ENCODE assay signal across 1 cellular context in the genomic region with DNA sequence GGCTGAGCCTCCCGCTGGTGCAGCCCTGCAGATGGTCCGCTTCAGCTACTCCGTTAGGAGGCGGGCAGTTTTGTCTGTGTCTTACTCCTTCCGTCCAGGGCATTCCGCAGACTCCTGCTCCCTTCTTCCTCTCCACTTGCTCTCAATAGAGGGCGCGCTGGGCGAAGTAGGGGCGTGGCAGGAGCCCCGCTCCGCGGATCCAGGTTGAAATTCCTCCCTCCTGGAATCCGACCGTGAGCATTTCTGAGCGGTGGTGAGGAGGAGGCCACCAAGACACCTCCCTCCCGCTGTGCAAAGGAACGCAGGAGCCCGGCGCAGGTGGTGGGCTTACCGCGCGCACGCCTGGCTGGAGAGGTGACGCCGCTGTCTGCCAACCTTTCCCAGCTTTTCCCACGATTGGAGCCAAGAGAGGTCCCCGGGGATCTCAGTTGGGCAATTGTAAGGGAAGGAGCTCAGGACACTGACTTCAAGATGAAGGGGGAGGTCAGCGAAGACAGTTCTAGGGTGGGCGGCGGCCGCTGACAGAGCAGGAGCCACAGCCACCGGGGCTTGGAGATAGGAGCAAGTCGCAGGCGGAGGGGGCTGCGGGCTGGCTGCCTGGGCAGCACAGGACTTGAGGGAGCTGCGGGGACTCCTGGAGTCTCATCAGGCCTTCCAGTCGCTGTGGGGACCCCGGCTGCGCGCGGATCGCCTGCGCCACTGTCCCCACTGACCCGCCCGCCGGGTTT.
TF ChIP-seq lines count a peak whose summit lies in the region.

No MANE protein-coding gene starts in this region.

TF ChIP-seq in GM23338, 12 proteins besides CTCF, POLR2A, EP300 and RAD21 (continued from another document):
- TF ChIP-seq, protein P1, sequence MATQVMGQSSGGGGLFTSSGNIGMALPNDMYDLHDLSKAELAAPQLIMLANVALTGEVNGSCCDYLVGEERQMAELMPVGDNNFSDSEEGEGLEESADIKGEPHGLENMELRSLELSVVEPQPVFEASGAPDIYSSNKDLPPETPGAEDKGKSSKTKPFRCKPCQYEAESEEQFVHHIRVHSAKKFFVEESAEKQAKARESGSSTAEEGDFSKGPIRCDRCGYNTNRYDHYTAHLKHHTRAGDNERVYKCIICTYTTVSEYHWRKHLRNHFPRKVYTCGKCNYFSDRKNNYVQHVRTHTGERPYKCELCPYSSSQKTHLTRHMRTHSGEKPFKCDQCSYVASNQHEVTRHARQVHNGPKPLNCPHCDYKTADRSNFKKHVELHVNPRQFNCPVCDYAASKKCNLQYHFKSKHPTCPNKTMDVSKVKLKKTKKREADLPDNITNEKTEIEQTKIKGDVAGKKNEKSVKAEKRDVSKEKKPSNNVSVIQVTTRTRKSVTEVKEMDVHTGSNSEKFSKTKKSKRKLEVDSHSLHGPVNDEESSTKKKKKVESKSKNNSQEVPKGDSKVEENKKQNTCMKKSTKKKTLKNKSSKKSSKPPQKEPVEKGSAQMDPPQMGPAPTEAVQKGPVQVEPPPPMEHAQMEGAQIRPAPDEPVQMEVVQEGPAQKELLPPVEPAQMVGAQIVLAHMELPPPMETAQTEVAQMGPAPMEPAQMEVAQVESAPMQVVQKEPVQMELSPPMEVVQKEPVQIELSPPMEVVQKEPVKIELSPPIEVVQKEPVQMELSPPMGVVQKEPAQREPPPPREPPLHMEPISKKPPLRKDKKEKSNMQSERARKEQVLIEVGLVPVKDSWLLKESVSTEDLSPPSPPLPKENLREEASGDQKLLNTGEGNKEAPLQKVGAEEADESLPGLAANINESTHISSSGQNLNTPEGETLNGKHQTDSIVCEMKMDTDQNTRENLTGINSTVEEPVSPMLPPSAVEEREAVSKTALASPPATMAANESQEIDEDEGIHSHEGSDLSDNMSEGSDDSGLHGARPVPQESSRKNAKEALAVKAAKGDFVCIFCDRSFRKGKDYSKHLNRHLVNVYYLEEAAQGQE (IDR thresholded peaks at IDR 0.05; ENCODE audit: unreplicated experiment), result no peak
- no peak for TF ChIP-seq STAT1 (IDR thresholded peaks at IDR 0.05; ENCODE audit: unreplicated experiment)
- no peak for TF ChIP-seq CREB1 (CRISPR knock-in tag; IDR thresholded peaks at IDR 0.05; ENCODE audit: low read depth)
- no peak for TF ChIP-seq EZH2phosphoT487 (IDR thresholded peaks at IDR 0.05; ENCODE audit: unreplicated experiment)
